ENCODE assay signal across 8 cellular contexts in genomic region chr20:17969884-17970409, GRCh38. TPM values are rescaled to one million over a fixed set of nuclear protein-coding genes. Genes with fewer than 3 reads are reported as not detected.
DNase-seq lines count a peak whose midpoint lies in the region; ATAC-seq and TF ChIP-seq lines count a peak whose summit lies in the region.

No MANE protein-coding gene starts in this region.

- no peaks in the 10 kb centered on the region for H3K36me3 ChIP-seq in heart left ventricle
- H3K36me3 ChIP-seq in right atrium auricular region: no peaks in the 10 kb centered on the region

- no peaks in the 10 kb centered on the region for H3K9me3 ChIP-seq in heart left ventricle
- no peaks in the 10 kb centered on the region for H3K9me3 ChIP-seq in right atrium auricular region

- 4 to 8% (median 7%) methylated on average over 9 of the region's 9 CpGs for WGBS in heart left ventricle, 4 donors

- DNase-seq in heart left ventricle: peak in 3 of 5 donors; percentile 26 to 39 (median 33)
- DNase-seq in cardiac septum (ENCODE audit: low spot score): no peak
- DNase-seq in NCI-H526 treated with DMSO at 0.1 percent for 48 hours (lab: John Stamatoyannopoulos, UW): peak; percentile 56
- no peak for DNase-seq in right atrium auricular region (ENCODE audit: low spot score)
- DNase-seq in pulmonary artery endothelial cell (ENCODE audit: low read depth, low spot score): peak; percentile 29

- no peak for ATAC-seq in heart left ventricle
- ATAC-seq in GM18858 (IDR thresholded peaks at IDR 0.05; ENCODE audit: unreplicated experiment): no peak
- ATAC-seq in HG03439 (IDR thresholded peaks at IDR 0.05; ENCODE audit: unreplicated experiment): no peak

- no peaks in the 10 kb centered on the region for H3K27me3 ChIP-seq in heart left ventricle
- no peaks in the 10 kb centered on the region for H3K27me3 ChIP-seq in right atrium auricular region

- H3K27ac ChIP-seq in heart left ventricle (peak overlapping the region; percentile 69 to 100 (median 96)), right atrium auricular region (peak overlapping the region; percentile 98)

- H3K27ac Mint-ChIP-seq in activated naive CD8-positive, alpha-beta T cell: peak overlapping the region; percentile 97

- TF ChIP-seq POLR2A in heart left ventricle (IDR thresholded peaks at IDR 0.05): no peak

- H3K36me3 Mint-ChIP-seq in activated naive CD8-positive, alpha-beta T cell: peaks cover 22% of the 10 kb centered on the region

- TF ChIP-seq CTCF in heart left ventricle (IDR thresholded peaks at IDR 0.05): no peak
- no peak for TF ChIP-seq CTCF in right atrium auricular region (IDR thresholded peaks at IDR 0.05)

- peaks cover 53% of the 10 kb centered on the region for H3K4me1 Mint-ChIP-seq in activated naive CD8-positive, alpha-beta T cell (ENCODE audit: low read depth)

- H3K9me3 Mint-ChIP-seq in activated naive CD8-positive, alpha-beta T cell (ENCODE audit: low read depth): no peaks in the 10 kb centered on the region

- H3K4me3 Mint-ChIP-seq in activated naive CD8-positive, alpha-beta T cell: peak overlapping the region; percentile 96

- H3K4me1 ChIP-seq in heart left ventricle: peaks cover 2 to 70% (median 61%) of the 10 kb centered on the region in 12 donors
- H3K4me1 ChIP-seq in right atrium auricular region: peaks cover 0 to 68% of the 10 kb centered on the region in 2 donors

- H3K4me3 ChIP-seq in heart left ventricle (peak overlapping the region; percentile 54 to 97 (median 91)), right atrium auricular region (peak overlapping the region; percentile 75 to 88)

- no peaks in the 10 kb centered on the region for H3K27me3 Mint-ChIP-seq in activated naive CD8-positive, alpha-beta T cell

- intact Hi-C loops in heart left ventricle (cut with DNase I): loop anchor here in 3 of 10 donors (2.0 to 10.0 kb wide), 4 partner anchors 287 to 535 kb away; partner anchors contain the start of genes ZNF133 (in 2 of the 3), RRBP1 (in 1 of the 3) and SEC23B (in 1 of the 3)
- intact Hi-C loops in cardiac septum (cut with DNase I): loop anchor here (5.0 kb wide), 1 partner anchor 167 kb away; the partner anchor contains the start of genes KAT14 and PET117

RNA-seq across cellular contexts. Expression of gene MGME1, which starts 1.1 kb away (rescaled TPM):
- 10 to 100 TPM in 6 of 9 donors, 1 to 10 TPM in 3; 8.6 to 22.0 (median 11.8) TPM for total RNA-seq in heart left ventricle
- 1 to 10 TPM; 7.7 to 8.9 TPM for polyA plus RNA-seq in heart left ventricle
- total RNA-seq in cardiac septum: 9.5 TPM
- total RNA-seq in right atrium auricular region: 1 to 10 TPM; 2.7 to 7.1 TPM
- 10.4 and 14.0 TPM in 2 replicates for total RNA-seq in pulmonary artery endothelial cell

RNA-seq across cellular contexts. Expression of gene SNX5, which starts 1.4 kb away (rescaled TPM):
- total RNA-seq in heart left ventricle (10 to 100 TPM; 36.6 to 75.0 (median 45.9) TPM), cardiac septum (42.1 TPM), right atrium auricular region (10 to 100 TPM; 37.3 to 50.3 TPM), pulmonary artery endothelial cell (111 and 123 TPM in 2 replicates)
- 10 to 100 TPM; 32.8 to 43.4 TPM for polyA plus RNA-seq in heart left ventricle

Comparison
In these comparisons a context has a peak if more than half of its experiments do, and no peak if none do; other contexts are left out.
1. DNase-seq: peak in heart left ventricle (3 of 5), NCI-H526 treated with DMSO at 0.1 percent for 48 hours (single experiment) and pulmonary artery endothelial cell (single experiment); none in cardiac septum (single experiment) and right atrium auricular region (single experiment).